In the genomic region with DNA sequence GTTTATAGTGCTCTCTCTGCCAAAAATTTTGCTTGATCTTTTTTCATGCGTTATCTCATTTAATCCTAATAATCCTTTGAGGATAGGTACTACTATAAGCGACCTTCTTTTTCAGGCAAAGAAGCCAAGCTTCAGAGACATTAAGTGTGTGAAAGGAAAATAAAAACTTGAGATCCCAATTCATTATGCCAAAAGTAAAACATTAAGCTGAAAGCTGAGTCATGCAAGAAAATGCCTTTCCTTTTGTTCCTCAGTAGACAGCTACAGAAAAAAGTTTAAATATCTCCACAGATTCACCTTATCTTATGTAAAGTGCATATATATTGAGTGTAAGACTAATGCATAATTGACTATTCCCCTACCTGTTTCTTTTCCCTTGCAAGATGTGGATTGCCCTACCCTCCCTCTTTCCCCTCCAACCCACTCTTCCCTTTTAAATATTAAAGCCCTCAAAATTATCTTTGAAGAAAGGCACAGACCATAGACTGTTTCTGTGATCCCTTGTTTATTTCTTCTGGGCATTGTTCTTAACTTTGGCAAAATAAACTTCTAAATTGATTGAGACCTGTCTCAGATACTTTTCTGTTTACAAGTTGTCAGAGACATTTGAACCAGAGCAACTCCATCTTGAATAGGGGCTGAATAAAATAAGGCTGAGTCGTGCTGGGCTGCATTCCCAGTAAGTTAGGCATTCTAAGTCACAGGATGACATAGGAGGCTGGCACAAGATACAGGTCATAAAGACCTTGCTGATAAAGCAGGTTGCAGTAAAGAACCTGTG, we compare ENCODE assay signal across 20 cellular contexts.
"Had no signal": no experiment of that assay in that cellular context is flagged by ENCODE, and none has a peak within 500 bp of the region (broad histone marks: within the 10 kb centered on the region; RNA-seq: fewer than 3 reads in every experiment).

No MANE protein-coding gene starts in this region.

- DNase-seq: effector memory CD8-positive, alpha-beta T cell; esophagus squamous epithelium; foreskin fibroblast; left ventricle myocardium inferior; lower lobe of right lung; midbrain; nephron progenitor cell; small intestine; stimulated activated CD4-positive, alpha-beta T cell treated with anti-CD3 and anti-CD28 coated beads, Interleukin-12 subunit alpha, Interleukin-12 subunit beta, amount 100 ng/mL, for 4 hours; stimulated activated naive CD4-positive, alpha-beta T cell; stomach; substantia nigra; transverse colon had no signal

- H3K27me3 ChIP-seq: esophagus squamous epithelium, gastroesophageal sphincter, right atrium auricular region, stomach, transverse colon had no signal

- H3K9me3 ChIP-seq: esophagus squamous epithelium, gastroesophageal sphincter, lower lobe of right lung, right atrium auricular region, stomach, thoracic aorta, transverse colon had no signal

- H3K4me3 ChIP-seq: esophagus squamous epithelium, gastroesophageal sphincter, left ventricle myocardium inferior, lower lobe of right lung, right atrium auricular region, stomach, thoracic aorta, transverse colon had no signal

- H3K27me3 Mint-ChIP-seq: dendritic cell treated with granulocyte-macrophage colony-stimulating factor and Interleukin-4, amounts not matched to agents 40 ng/mL and 50 ng/mL, for 4 days; effector memory CD8-positive, alpha-beta T cell; memory B cell had no signal

- H3K36me3 Mint-ChIP-seq: memory B cell had no signal

- ATAC-seq: effector memory CD8-positive, alpha-beta T cell; gastroesophageal sphincter; lower lobe of right lung had no signal

- H3K9me3 Mint-ChIP-seq: nephron progenitor cell had no signal

- H3K27ac Mint-ChIP-seq: dendritic cell treated with granulocyte-macrophage colony-stimulating factor and Interleukin-4, amounts not matched to agents 40 ng/mL and 50 ng/mL, for 4 days; effector memory CD8-positive, alpha-beta T cell; memory B cell; nephron progenitor cell had no signal

- H3K4me1 Mint-ChIP-seq: memory B cell, nephron progenitor cell had no signal

- H3K36me3 ChIP-seq: esophagus squamous epithelium, gastroesophageal sphincter, left ventricle myocardium inferior, lower lobe of right lung, right atrium auricular region, stomach, thoracic aorta, transverse colon had no signal

- H3K27ac ChIP-seq: epithelial cell of prostate, esophagus squamous epithelium, gastroesophageal sphincter, left ventricle myocardium inferior, lower lobe of right lung, parathyroid adenoma, right atrium auricular region, stomach, thoracic aorta, transverse colon had no signal

- H3K4me1 ChIP-seq: esophagus squamous epithelium, gastroesophageal sphincter, left ventricle myocardium inferior, lower lobe of right lung, parathyroid adenoma, right atrium auricular region, stomach, transverse colon had no signal

- H3K9ac ChIP-seq: parathyroid adenoma had no signal

- H3K4me3 Mint-ChIP-seq: dendritic cell treated with granulocyte-macrophage colony-stimulating factor and Interleukin-4, amounts not matched to agents 40 ng/mL and 50 ng/mL, for 4 days; effector memory CD8-positive, alpha-beta T cell; memory B cell; nephron progenitor cell had no signal

- H2AFZ ChIP-seq: parathyroid adenoma had no signal
